ENCODE assay signal across 1 cellular context in genomic region chr1:146007048-146007784, GRCh38.
TF ChIP-seq lines count a peak whose summit lies in the region.

No MANE protein-coding gene starts in this region.

TF ChIP-seq in K562, 482 proteins besides CTCF, POLR2A, EP300 and RAD21 (continued from another document and continues in another):
- TF ChIP-seq CHD7 (IDR thresholded peaks at IDR 0.05; ENCODE audit: low read depth, low read length): no peak
- no peak for TF ChIP-seq CREM (IDR thresholded peaks at IDR 0.05; ENCODE audit: low read depth)
- no peak for TF ChIP-seq ZNF696 (CRISPR knock-in tag; conservative IDR thresholded peaks at IDR 0.05)
- TF ChIP-seq MCM7 (IDR thresholded peaks at IDR 0.05): no peak
- no peak for TF ChIP-seq SREBF1 (IDR thresholded peaks at IDR 0.05; ENCODE audit: borderline replicate concordance, low read depth, low read length)
- no peak for TF ChIP-seq CHD4 (IDR thresholded peaks at IDR 0.05; ENCODE audit: insufficient read depth, insufficient replicate concordance, low read depth, low read length, poor library complexity, severe bottlenecking)
- TF ChIP-seq ZBTB49 (CRISPR knock-in tag; IDR thresholded peaks at IDR 0.05; ENCODE audit: borderline replicate concordance): no peak
- no peak for TF ChIP-seq KDM4B (IDR thresholded peaks at IDR 0.05; ENCODE audit: borderline replicate concordance in 2 of 2, low read depth in 1 of 2)
- no peak for TF ChIP-seq ELF4 (CRISPR knock-in tag; IDR thresholded peaks at IDR 0.05)
- TF ChIP-seq KLF6 (CRISPR knock-in tag; IDR thresholded peaks at IDR 0.05; ENCODE audit: borderline replicate concordance): no peak
- no peak for TF ChIP-seq RUNX1 (IDR thresholded peaks at IDR 0.05; ENCODE audit: low read depth)
- TF ChIP-seq RCOR1 (IDR thresholded peaks at IDR 0.05; ENCODE audit: borderline replicate concordance in 1 of 2, low read depth in 2 of 2, low read length in 2 of 2): peak in 1 of 2 experiments; percentile 73; a peak in 1 of 4 replicates
- no peak for TF ChIP-seq USF1 (CRISPR knock-in tag; IDR thresholded peaks at IDR 0.05)
- no peak for TF ChIP-seq E2F4 (CRISPR knock-in tag; IDR thresholded peaks at IDR 0.05; ENCODE audit: low read depth)
- no peak for TF ChIP-seq DDX20 (tag; IDR thresholded peaks at IDR 0.05; ENCODE audit: low read depth)
- TF ChIP-seq IFI16 (CRISPR knock-in tag; IDR thresholded peaks at IDR 0.05): no peak
- no peak for TF ChIP-seq HLTF (IDR thresholded peaks at IDR 0.05)
- TF ChIP-seq TCF3 (CRISPR knock-in tag; IDR thresholded peaks at IDR 0.05): no peak
- TF ChIP-seq RBM34 (IDR thresholded peaks at IDR 0.05; ENCODE audit: borderline replicate concordance, insufficient read depth, low read length): no peak
- TF ChIP-seq ZFP1 (CRISPR knock-in tag; IDR thresholded peaks at IDR 0.05): no peak
- no peak for TF ChIP-seq XRCC5 (IDR thresholded peaks at IDR 0.05; ENCODE audit: low read depth, low read length)
- no peak for TF ChIP-seq ZNF408 (CRISPR knock-in tag; IDR thresholded peaks at IDR 0.05; ENCODE audit: low read depth)
- peak; percentile 27; the same call in 1 of the 2 replicates for TF ChIP-seq TCF7L2 (IDR thresholded peaks at IDR 0.05; ENCODE audit: low read depth, low read length)
- no peak for TF ChIP-seq ZNF785 (CRISPR knock-in tag; IDR thresholded peaks at IDR 0.05)
- no peak for TF ChIP-seq ZNF444 (CRISPR knock-in tag; IDR thresholded peaks at IDR 0.05)
- TF ChIP-seq JUN (IDR thresholded peaks at IDR 0.05; ENCODE audit: borderline replicate concordance, low read depth, low read length): 0 out of 2 replicates have a peak, but pooled peaks have one; percentile 33
- no peak for TF ChIP-seq JUN (CRISPR knock-in tag; IDR thresholded peaks at IDR 0.05; ENCODE audit: borderline replicate concordance)
- no peak for TF ChIP-seq HSF4 (CRISPR knock-in tag; IDR thresholded peaks at IDR 0.05; ENCODE audit: borderline replicate concordance)
- no peak for TF ChIP-seq ZFPM2 (CRISPR knock-in tag; IDR thresholded peaks at IDR 0.05)
- TF ChIP-seq ZNF224 (CRISPR knock-in tag; IDR thresholded peaks at IDR 0.05): no peak
- no peak for TF ChIP-seq ZBTB5 (IDR thresholded peaks at IDR 0.05)
- peak; percentile 33; the same call in 1 of the 2 replicates for TF ChIP-seq ATF3 (IDR thresholded peaks at IDR 0.05)
- TF ChIP-seq ATF3 (CRISPR knock-in tag; conservative IDR thresholded peaks at IDR 0.05): no peak; the same call in 1 of the 2 replicates
- TF ChIP-seq ZNF347 (CRISPR knock-in tag; IDR thresholded peaks at IDR 0.05; ENCODE audit: low read depth): no peak
- no peak for TF ChIP-seq PTTG1 (tag; IDR thresholded peaks at IDR 0.05; ENCODE audit: low read depth)
- peak; percentile 38; the same call in 1 of the 2 replicates for TF ChIP-seq SMARCE1 (IDR thresholded peaks at IDR 0.05)
- peak in 1 of 2 experiments; percentile 73; a peak in 1 of 4 replicates for TF ChIP-seq TBL1XR1 (IDR thresholded peaks at IDR 0.05; ENCODE audit: low read length in 2 of 2)
- no peak for TF ChIP-seq BCOR (IDR thresholded peaks at IDR 0.05)
- peak; percentile 39 for TF ChIP-seq CXXC5 (CRISPR knock-in tag; IDR thresholded peaks at IDR 0.05)
- TF ChIP-seq GATA2 (CRISPR knock-in tag; IDR thresholded peaks at IDR 0.05): no peak
- no peak for TF ChIP-seq OTX1 (CRISPR knock-in tag; IDR thresholded peaks at IDR 0.05)
- TF ChIP-seq SETDB1 (IDR thresholded peaks at IDR 0.05; ENCODE audit: low read length): no peak
- no peak for TF ChIP-seq ZNF263 (CRISPR knock-in tag; IDR thresholded peaks at IDR 0.05; ENCODE audit: borderline replicate concordance)
